Comparison of ENCODE assay signal across 8 cellular contexts in genomic region chr6:108565893-108566292, GRCh38. TPM values are rescaled to one million over a fixed set of nuclear protein-coding genes. Genes with fewer than 3 reads are reported as not detected.
DNase-seq lines count a peak whose midpoint lies in the region; ATAC-seq, FAIRE-seq and TF ChIP-seq lines count a peak whose summit lies in the region.

No MANE protein-coding gene starts in this region.

- H3K27ac ChIP-seq in OCI-LY7 (ENCODE audit: low read depth, low read length, poor library complexity, severe bottlenecking) = peak overlapping the region; percentile 71
- H3K27ac ChIP-seq in endothelial cell of umbilical vein (ENCODE audit: insufficient read depth, low read depth, low read length) = peak overlapping the region; percentile 4
- H3K27ac ChIP-seq in neural cell (ENCODE audit: low read length) = no peak overlapping the region

- H3K79me2 ChIP-seq in OCI-LY7 (ENCODE audit: insufficient read depth, low read depth, low read length) (no peaks in the 10 kb centered on the region; the same call in 1 of the 2 replicates), endothelial cell of umbilical vein (ENCODE audit: control insufficient read depth, insufficient read depth, low read length) (peaks cover 16% of the 10 kb centered on the region), neural cell (replicated peaks; ENCODE audit: insufficient read depth, low read length) (peaks cover 50% of the 10 kb centered on the region)

- peak overlapping the region; percentile 37 for H3K4me3 Mint-ChIP-seq in activated T-cell treated with anti-CD3 and anti-CD28 coated beads, Interleukin-2, amount 50 U/mL, for 24 hours

- no peak for TF ChIP-seq POLR2A in endothelial cell of umbilical vein (IDR thresholded peaks at IDR 0.05; ENCODE audit: low read depth, low read length)

- TF ChIP-seq EP300 in neural cell (conservative IDR thresholded peaks at IDR 0.05; ENCODE audit: poor library complexity, severe bottlenecking) = no peak

- H3K4me3 ChIP-seq in OCI-LY7 (ENCODE audit: low read depth, low read length, poor library complexity, severe bottlenecking) (peak overlapping the region; percentile 53), endothelial cell of umbilical vein (replicated peaks in 1 of 3; ENCODE audit: insufficient read depth in 1 of 3, low read depth in 1 of 3, low read length in 3 of 3) (no peak overlapping the region), neural cell (ENCODE audit: low read length) (peak overlapping the region; percentile 99)

- no peaks in the 10 kb centered on the region for H3K9me3 Mint-ChIP-seq in activated T-cell treated with anti-CD3 and anti-CD28 coated beads, Interleukin-2, amount 50 U/mL, for 24 hours
- H3K9me3 Mint-ChIP-seq in activated naive CD4-positive, alpha-beta T cell treated with anti-CD3 and anti-CD28 coated beads, Interleukin-2, amount 50 U/mL, for 72 hours = no peaks in the 10 kb centered on the region

- peak overlapping the region; percentile 89 for H3K4me2 ChIP-seq in OCI-LY7 (ENCODE audit: low read length)
- H3K4me2 ChIP-seq in endothelial cell of umbilical vein (ENCODE audit: insufficient read depth, low read length) = peak overlapping the region; percentile 48
- no peak overlapping the region for H3K4me2 ChIP-seq in neural cell (ENCODE audit: low read length)

- H3K4me1 Mint-ChIP-seq in activated T-cell treated with anti-CD3 and anti-CD28 coated beads, Interleukin-2, amount 50 U/mL, for 24 hours (ENCODE audit: low read depth) = peaks cover 72% of the 10 kb centered on the region

- H3K9me2 ChIP-seq in OCI-LY7 (ENCODE audit: insufficient read depth, low read length) (no peaks in the 10 kb centered on the region), neural cell (ENCODE audit: insufficient read depth, low read length) (no peaks in the 10 kb centered on the region)

- H3K27ac Mint-ChIP-seq in activated T-cell treated with anti-CD3 and anti-CD28 coated beads, Interleukin-2, amount 50 U/mL, for 24 hours = peak overlapping the region; percentile 89
- peak overlapping the region in 1 of 2 donors; percentile 48 for H3K27ac Mint-ChIP-seq in activated naive CD4-positive, alpha-beta T cell treated with anti-CD3 and anti-CD28 coated beads, Interleukin-2, amount 50 U/mL, for 72 hours

- POLR2A ChIA-PET in OCI-LY7 (lab: Charles Lee) = interaction anchor here (0.7 to 2.0 kb wide), 5 partner anchors 14 to 844 kb away, joined by 3 to 9 read pairs (median 4); no protein-coding TSS in a partner anchor
- POLR2A ChIA-PET in endothelial cell of umbilical vein (lab: Charles Lee) = no interaction called here
- POLR2A ChIA-PET in HEK293T (lab: Yijun Ruan, JAX) = no interaction called here

- H3K9ac ChIP-seq in endothelial cell of umbilical vein (replicated peaks; ENCODE audit: extremely low read depth, insufficient read depth, low read length) = no peak overlapping the region
- H3K9ac ChIP-seq in neural cell (ENCODE audit: low read length) = no peak overlapping the region

- H2AFZ ChIP-seq in OCI-LY7 (ENCODE audit: low read length) (no peak overlapping the region), endothelial cell of umbilical vein (ENCODE audit: low read depth, low read length) (no peak overlapping the region), neural cell (ENCODE audit: low read depth, low read length) (no peak overlapping the region)

- no peaks in the 10 kb centered on the region for H3F3A ChIP-seq in neural cell (ENCODE audit: insufficient read depth, low read length, poor library complexity, severe bottlenecking)

- TF ChIP-seq CTCF in OCI-LY7 (conservative IDR thresholded peaks at IDR 0.05; ENCODE audit: low read length) = peak; percentile 48; the same call in 1 of the 2 replicates
- TF ChIP-seq CTCF in endothelial cell of umbilical vein (IDR thresholded peaks at IDR 0.05; ENCODE audit: extremely low read depth in 1 of 2, insufficient read depth in 1 of 2, low read depth in 1 of 2, low read length in 2 of 2) = no peak
- TF ChIP-seq CTCF in neural cell (IDR thresholded peaks at IDR 0.05; ENCODE audit: poor library complexity, severe bottlenecking) = no peak

- H3K27me3 ChIP-seq in endothelial cell of umbilical vein (ENCODE audit: control insufficient read depth in 2 of 2, insufficient read depth in 2 of 2, low read length in 2 of 2) (no peaks in the 10 kb centered on the region), neural cell (ENCODE audit: insufficient read depth, low read depth, low read length) (no peaks in the 10 kb centered on the region)

- peaks cover 10% of the 10 kb centered on the region for H3K27me3 Mint-ChIP-seq in activated T-cell treated with anti-CD3 and anti-CD28 coated beads, Interleukin-2, amount 50 U/mL, for 24 hours

- H4K20me1 ChIP-seq in OCI-LY7 (ENCODE audit: insufficient read depth, low read length) = peaks cover 39% of the 10 kb centered on the region
- no peaks in the 10 kb centered on the region for H4K20me1 ChIP-seq in endothelial cell of umbilical vein (replicated peaks; ENCODE audit: control insufficient read depth, extremely low read depth, insufficient read depth, low read length)
- peaks cover 22% of the 10 kb centered on the region for H4K20me1 ChIP-seq in neural cell (ENCODE audit: insufficient read depth)

- H3K36me3 Mint-ChIP-seq in activated T-cell treated with anti-CD3 and anti-CD28 coated beads, Interleukin-2, amount 50 U/mL, for 24 hours (ENCODE audit: low read depth) = peaks cover 47% of the 10 kb centered on the region
- H3K36me3 Mint-ChIP-seq in activated naive CD4-positive, alpha-beta T cell treated with anti-CD3 and anti-CD28 coated beads, Interleukin-2, amount 50 U/mL, for 72 hours = peaks cover 0 to 15% of the 10 kb centered on the region in 2 donors

- peaks cover 14% of the 10 kb centered on the region for H3K36me3 ChIP-seq in OCI-LY7 (ENCODE audit: insufficient read depth, low read length)
- H3K36me3 ChIP-seq in endothelial cell of umbilical vein (ENCODE audit: control insufficient read depth in 2 of 2, extremely low read depth in 1 of 2, insufficient read depth in 2 of 2, low read length in 2 of 2) = peaks cover 0 to 2% of the 10 kb centered on the region in 2 experiments
- no peaks in the 10 kb centered on the region for H3K36me3 ChIP-seq in neural cell (ENCODE audit: insufficient read depth, low read length)

- DNase-seq in activated T-cell treated with anti-CD3 and anti-CD28 coated beads, Interleukin-2, amount 50 U/mL, for 24 hours = no peak
- DNase-seq in activated T-cell treated with anti-CD3 and anti-CD28 coated beads for 4 hours (no peak), OCI-LY7 (ENCODE audit: low spot score) (peak; percentile 76), endothelial cell of umbilical vein (ENCODE audit: low read depth, low spot score) (peak; percentile 69), amygdala (lab: John Stamatoyannopoulos, UW) (no peak), HEK293T (ENCODE audit: extremely low spot score) (no peak)
- DNase-seq in activated naive CD4-positive, alpha-beta T cell treated with anti-CD3 and anti-CD28 coated beads, Interleukin-2, amount 50 U/mL, for 72 hours (ENCODE audit: low spot score in 2 of 2) = no peak

- dilution Hi-C loops in endothelial cell of umbilical vein (cut with MboI; ENCODE audit: extremely low pct_ligation_motif_present, low sequenced_read_pairs) = no loop called here

- H3K9me1 ChIP-seq in endothelial cell of umbilical vein (replicated peaks; ENCODE audit: control insufficient read depth, extremely low read depth, insufficient read depth, low read length) = no peaks in the 10 kb centered on the region

- ATAC-seq in activated naive CD4-positive, alpha-beta T cell treated with anti-CD3 and anti-CD28 coated beads, Interleukin-2, amount 50 U/mL, for 72 hours = no peak

- intact Hi-C loops in OCI-LY7 (cut with micrococcal nuclease; ENCODE audit: unreplicated experiment) (loop anchor here (1.0 to 2.0 kb wide), 2 partner anchors 26 to 107 kb away; no protein-coding TSS in a partner anchor), endothelial cell of umbilical vein (cut with micrococcal nuclease) (loop anchor here (1.0 to 10.0 kb wide), 3 partner anchors 23 to 1619 kb away; partner anchors contain the start of gene CDC40)

- FAIRE-seq in endothelial cell of umbilical vein (lab: Jason Lieb, UNC) = peak; percentile 70

- no peaks in the 10 kb centered on the region for H3K9me3 ChIP-seq in OCI-LY7 (ENCODE audit: low read length)
- H3K9me3 ChIP-seq in endothelial cell of umbilical vein (replicated peaks; ENCODE audit: control insufficient read depth, insufficient read depth, low read length) = no peaks in the 10 kb centered on the region
- no peaks in the 10 kb centered on the region for H3K9me3 ChIP-seq in neural cell (ENCODE audit: low read length)

- CTCF ChIA-PET in OCI-LY7 (lab: Charles Lee; ENCODE audit: unreplicated experiment) = interaction anchor here (1.0 kb wide), 1 partner anchor 27 kb away, joined by 3 read pairs; no protein-coding TSS in a partner anchor
- CTCF ChIA-PET in endothelial cell of umbilical vein (lab: Charles Lee) = interaction anchor here (1.0 to 3.9 kb wide), 5 partner anchors 10 to 327 kb away, joined by 3 to 19 read pairs (median 5); no protein-coding TSS in a partner anchor
- CTCF ChIA-PET in HEK293T (lab: Yijun Ruan, JAX) = no interaction called here

- no peak for TF ChIP-seq RAD21 in neural cell (conservative IDR thresholded peaks at IDR 0.05)

- peaks cover 37% of the 10 kb centered on the region for H3K4me1 ChIP-seq in OCI-LY7 (ENCODE audit: insufficient read depth, low read length, poor library complexity, severe bottlenecking)
- peaks cover 46% of the 10 kb centered on the region for H3K4me1 ChIP-seq in endothelial cell of umbilical vein (ENCODE audit: control insufficient read depth, extremely low read depth, insufficient read depth, low read length)

- BruUV-seq in OCI-LY7 (replicated peaks; lab: Mats Ljungman, UMichigan) (no TSS peak), endothelial cell of umbilical vein (replicated peaks; lab: Mats Ljungman, UMichigan) (no TSS peak)

TF ChIP-seq in neural cell, 6 proteins besides CTCF, POLR2A, EP300 and RAD21 (continues in another document):
- no peak for TF ChIP-seq EZH2 (IDR thresholded peaks at IDR 0.05; ENCODE audit: borderline replicate concordance, insufficient read depth, low read length, poor library complexity, severe bottlenecking)

TF ChIP-seq in HEK293T, 16 proteins besides CTCF, POLR2A, EP300 and RAD21:
- TF ChIP-seq ZNF384 (IDR thresholded peaks at IDR 0.05) (no peak), ARNT (IDR thresholded peaks at IDR 0.05) (no peak)
TF ChIP-seq in HEK293T: peak in this region for 0.

RNA-seq across cellular contexts. Expression of gene FOXO3, which starts 5.2 kb away (rescaled TPM):
- total RNA-seq in OCI-LY7 (2014; rRNA removed; shearing (Covaris generic)) = 3.0 and 3.8 TPM in 2 replicates
- total RNA-seq in OCI-LY7 (2022) (9.4 and 9.9 TPM in 2 replicates), endothelial cell of umbilical vein (15.7 and 16.9 TPM in 2 replicates)
- polyA plus RNA-seq in endothelial cell of umbilical vein (13.6 and 14.4 TPM in 2 replicates), neural cell (21.3 and 22.6 TPM in 2 replicates)
- polyA plus RNA-seq in endothelial cell of umbilical vein (2011; cell fraction: cytosol; rRNA removed) = 9.0 and 10.2 TPM in 2 replicates
- 9.9 and 13.5 TPM in 2 replicates for polyA plus RNA-seq in endothelial cell of umbilical vein (2011; cell fraction: nucleus; rRNA removed)
- 9.1 and 10.3 TPM in 2 replicates for polyA plus RNA-seq in endothelial cell of umbilical vein (2012)
- polyA minus RNA-seq in endothelial cell of umbilical vein (48.0 and 60.3 TPM in 2 replicates), neural cell (58.9 TPM in 2 replicates)
- polyA minus RNA-seq in endothelial cell of umbilical vein (2011; cell fraction: cytosol; rRNA and poly(A)+ RNA removed) = 23.9 TPM
- 26.5 and 28.2 TPM in 2 replicates for polyA minus RNA-seq in endothelial cell of umbilical vein (2011; cell fraction: nucleus; rRNA and poly(A)+ RNA removed)
- total RNA-seq in activated naive CD4-positive, alpha-beta T cell treated with anti-CD3 and anti-CD28 coated beads, Interleukin-2, amount 50 U/mL, for 72 hours = 1 to 10 TPM; 2.1 to 4.8 TPM

Comparison
In these comparisons a context has a peak if more than half of its experiments do, and no peak if none do; other contexts are left out.
1. DNase-seq: peak in OCI-LY7 (single experiment) and endothelial cell of umbilical vein (single experiment); none in activated T-cell treated with anti-CD3 and anti-CD28 coated beads, Interleukin-2, amount 50 U/mL, for 24 hours (single experiment), activated T-cell treated with anti-CD3 and anti-CD28 coated beads for 4 hours (single experiment), amygdala (0 of 56), HEK293T (single experiment) and activated naive CD4-positive, alpha-beta T cell treated with anti-CD3 and anti-CD28 coated beads, Interleukin-2, amount 50 U/mL, for 72 hours (0 of 2).
2. H3K4me3 ChIP-seq: peak in OCI-LY7 (single experiment) and neural cell (single experiment); none in endothelial cell of umbilical vein (0 of 3).